Comparison of ENCODE assay signal across 18 cellular contexts in genomic region chr16:15618392-15618791, GRCh38. TPM values are rescaled to one million over a fixed set of nuclear protein-coding genes. Genes with fewer than 3 reads are reported as not detected.
DNase-seq lines count a peak whose midpoint lies in the region; TF ChIP-seq lines count a peak whose summit lies in the region.
"Had no signal": no experiment of that assay in that cellular context is flagged by ENCODE, and none has a peak within 500 bp of the region (broad histone marks: within the 10 kb centered on the region; RNA-seq: fewer than 3 reads in every experiment).

No MANE protein-coding gene starts in this region.

- H4K20me1 ChIP-seq in SK-N-SH (ENCODE audit: insufficient read depth), result no peaks in the 10 kb centered on the region

- H3K4me3 ChIP-seq in SK-N-SH (ENCODE audit: low read depth in 2 of 2, low read length in 1 of 2) (no peak overlapping the region), epithelial cell of esophagus (ENCODE audit: low read length) (no peak overlapping the region), skeletal muscle satellite cell (ENCODE audit: low read length) (no peak overlapping the region)
- H3K4me3 ChIP-seq: hepatocyte, SJSA1, thyroid gland had no signal

- no peaks in the 10 kb centered on the region for H3K9me2 ChIP-seq in SK-N-SH

- CTCF ChIA-PET in SK-N-SH (lab: Yijun Ruan, JAX) (interaction anchor here (1.2 kb wide), 1 partner anchor 17 kb away, joined by 4 read pairs; no protein-coding TSS in a partner anchor), GM10248 (lab: Yijun Ruan, JAX) (no interaction called here)

- H3K36me3 ChIP-seq in SK-N-SH (replicated peaks in 1 of 2; ENCODE audit: control insufficient read depth in 1 of 2, insufficient read depth in 2 of 2, low read length in 1 of 2) (peaks cover 54 to 65% of the 10 kb centered on the region in 2 experiments), skeletal muscle satellite cell (ENCODE audit: insufficient read depth, low read length) (peaks cover 70% of the 10 kb centered on the region)

- no peak overlapping the region for H3K4me3 Mint-ChIP-seq in activated naive CD8-positive, alpha-beta T cell
- no peak overlapping the region for H3K4me3 Mint-ChIP-seq in activated naive CD8-positive, alpha-beta T cell treated with anti-CD3 and anti-CD28 coated beads for 36 hours

- H3K36me3 Mint-ChIP-seq in activated naive CD8-positive, alpha-beta T cell, result peaks cover 8% of the 10 kb centered on the region
- peaks cover 19% of the 10 kb centered on the region for H3K36me3 Mint-ChIP-seq in activated naive CD8-positive, alpha-beta T cell treated with anti-CD3 and anti-CD28 coated beads for 36 hours

- no peak for TF ChIP-seq RAD21 in SK-N-SH (IDR thresholded peaks at IDR 0.05; ENCODE audit: low read length)

- no peaks in the 10 kb centered on the region for H3F3A ChIP-seq in SK-N-SH (replicated peaks; ENCODE audit: insufficient read depth)

- H3K9me3 Mint-ChIP-seq in activated naive CD8-positive, alpha-beta T cell (ENCODE audit: low read depth), result no peaks in the 10 kb centered on the region
- no peaks in the 10 kb centered on the region for H3K9me3 Mint-ChIP-seq in activated naive CD8-positive, alpha-beta T cell treated with anti-CD3 and anti-CD28 coated beads for 36 hours

- no peak for TF ChIP-seq CTCF in SK-N-SH (IDR thresholded peaks at IDR 0.05)
- TF ChIP-seq CTCF in epithelial cell of esophagus (IDR thresholded peaks at IDR 0.05; ENCODE audit: insufficient read depth, low read depth, low read length, missing control alignments), result no peak
- TF ChIP-seq CTCF in GM10248 (IDR thresholded peaks at IDR 0.05; ENCODE audit: control extremely low read depth, extremely low read depth, low read depth, missing control alignments), result no peak

- no peak for TF ChIP-seq EP300 in SK-N-SH (IDR thresholded peaks at IDR 0.05; ENCODE audit: borderline replicate concordance in 1 of 2, low read depth in 1 of 2, low read length in 1 of 2)

- DNase-seq in activated naive CD8-positive, alpha-beta T cell treated with anti-CD3 and anti-CD28 coated beads for 36 hours, result no peak
- DNase-seq in SK-N-SH, result no peak
- peak; percentile 24 for DNase-seq in epithelial cell of esophagus (ENCODE audit: low read depth)
- no peak for DNase-seq in NCI-H146 treated with DMSO at 0.1 percent for 48 hours (lab: John Stamatoyannopoulos, UW; ENCODE audit: unreplicated experiment)
- DNase-seq in HUDEP-2 (lab: John Stamatoyannopoulos, UW; ENCODE audit: unreplicated experiment in 76 of 76), result no peak
- no peak for DNase-seq in GM10248 (ENCODE audit: extremely low spot score)
- DNase-seq: activated CD4-positive, alpha-beta T cell treated with anti-CD3 and anti-CD28 coated beads for 4 hours; activated naive CD4-positive, alpha-beta T cell treated with Interleukin-2 at 50 U/mL for 16 hours; AML-193; mesendoderm; NCI-H1105; NCI-H526 treated with DMSO at 0.1 percent for 48 hours; thyroid gland had no signal

- H3K4me1 Mint-ChIP-seq in activated naive CD8-positive, alpha-beta T cell (ENCODE audit: low read depth), result no peaks in the 10 kb centered on the region
- H3K4me1 Mint-ChIP-seq in activated naive CD8-positive, alpha-beta T cell treated with anti-CD3 and anti-CD28 coated beads for 36 hours, result no peaks in the 10 kb centered on the region

- POLR2A ChIA-PET in SK-N-SH (lab: Yijun Ruan, JAX), result no interaction called here
- POLR2A ChIA-PET in GM10248 (lab: Yijun Ruan, JAX), result no interaction called here

- H3K9ac ChIP-seq in SK-N-SH, result no peak overlapping the region
- no peak overlapping the region for H3K9ac ChIP-seq in skeletal muscle satellite cell (ENCODE audit: low read depth, low read length)

- WGBS in SK-N-SH (ENCODE audit: low lambda C conversion rate), result 43% methylated on average over 4 of the region's 4 CpGs

- H3K4me2 ChIP-seq in SK-N-SH, result no peak overlapping the region
- H3K4me2 ChIP-seq in skeletal muscle satellite cell (ENCODE audit: low read length), result peak overlapping the region; percentile 20
- H3K4me2 ChIP-seq: hepatocyte had no signal

- H3K4me1 ChIP-seq in SK-N-SH (ENCODE audit: control insufficient read depth in 1 of 2, insufficient read depth in 2 of 2, low read depth in 1 of 2, low read length in 1 of 2) (peaks cover 0 to 10% of the 10 kb centered on the region in 2 experiments; a peak in 1 of 4 replicates), skeletal muscle satellite cell (ENCODE audit: control insufficient read depth, insufficient read depth, low read length) (peaks cover 17% of the 10 kb centered on the region)
- H3K4me1 ChIP-seq: SJSA1, thyroid gland had no signal

- H3K27me3 ChIP-seq in SK-N-SH (ENCODE audit: insufficient read depth) (no peaks in the 10 kb centered on the region), skeletal muscle satellite cell (ENCODE audit: control insufficient read depth, insufficient read depth, low read length) (no peaks in the 10 kb centered on the region)
- H3K27me3 ChIP-seq: hepatocyte, SJSA1, thyroid gland had no signal

- H3K27ac ChIP-seq in SK-N-SH (ENCODE audit: low read depth in 2 of 2, low read length in 1 of 2), result peak overlapping the region in 1 of 2 experiments; percentile 13; a peak in 1 of 4 replicates
- H3K27ac ChIP-seq: hepatocyte, HL-60, SJSA1, thyroid gland had no signal

- H3K27ac Mint-ChIP-seq in activated naive CD8-positive, alpha-beta T cell, result peak overlapping the region; percentile 24
- no peak overlapping the region for H3K27ac Mint-ChIP-seq in activated naive CD8-positive, alpha-beta T cell treated with anti-CD3 and anti-CD28 coated beads for 36 hours

- no peaks in the 10 kb centered on the region for H3K79me2 ChIP-seq in SK-N-SH (ENCODE audit: insufficient read depth)
- H3K79me2 ChIP-seq: hepatocyte had no signal

- no peaks in the 10 kb centered on the region for H3K9me3 ChIP-seq in SK-N-SH
- no peaks in the 10 kb centered on the region for H3K9me3 ChIP-seq in skeletal muscle satellite cell (replicated peaks; ENCODE audit: low read length)
- H3K9me3 ChIP-seq: SJSA1, thyroid gland had no signal

- H2AFZ ChIP-seq in SK-N-SH (ENCODE audit: low read depth), result no peak overlapping the region
- H2AFZ ChIP-seq: hepatocyte had no signal

- H3K27me3 Mint-ChIP-seq in activated naive CD8-positive, alpha-beta T cell, result no peaks in the 10 kb centered on the region
- no peaks in the 10 kb centered on the region for H3K27me3 Mint-ChIP-seq in activated naive CD8-positive, alpha-beta T cell treated with anti-CD3 and anti-CD28 coated beads for 36 hours

TF ChIP-seq in SK-N-SH, 30 proteins besides CTCF, POLR2A, EP300 and RAD21:
- TF ChIP-seq ELF1 (IDR thresholded peaks at IDR 0.05) (no peak), CHD2 (IDR thresholded peaks at IDR 0.05; ENCODE audit: low read length, partially characterized antibody) (no peak), JUND (IDR thresholded peaks at IDR 0.05) (0 out of 2 replicates have a peak, but pooled peaks have one; percentile 7), NFIC (IDR thresholded peaks at IDR 0.05; ENCODE audit: borderline replicate concordance) (peak; percentile 49; the same call in 1 of the 2 replicates), SMC3 (IDR thresholded peaks at IDR 0.05; ENCODE audit: low read depth, low read length) (no peak), TEAD4 (IDR thresholded peaks at IDR 0.05; ENCODE audit: borderline replicate concordance, insufficient read depth) (no peak), POLR2AphosphoS5 (IDR thresholded peaks at IDR 0.05; ENCODE audit: low read depth, low read length) (no peak), TCF12 (IDR thresholded peaks at IDR 0.05) (no peak), RFX5 (IDR thresholded peaks at IDR 0.05; ENCODE audit: low read length) (no peak), MEF2A (IDR thresholded peaks at IDR 0.05; ENCODE audit: borderline replicate concordance, low read depth) (no peak), GATA2 (CRISPR knock-in tag; IDR thresholded peaks at IDR 0.05) (no peak)
- TF ChIP-seq, protein P1, sequence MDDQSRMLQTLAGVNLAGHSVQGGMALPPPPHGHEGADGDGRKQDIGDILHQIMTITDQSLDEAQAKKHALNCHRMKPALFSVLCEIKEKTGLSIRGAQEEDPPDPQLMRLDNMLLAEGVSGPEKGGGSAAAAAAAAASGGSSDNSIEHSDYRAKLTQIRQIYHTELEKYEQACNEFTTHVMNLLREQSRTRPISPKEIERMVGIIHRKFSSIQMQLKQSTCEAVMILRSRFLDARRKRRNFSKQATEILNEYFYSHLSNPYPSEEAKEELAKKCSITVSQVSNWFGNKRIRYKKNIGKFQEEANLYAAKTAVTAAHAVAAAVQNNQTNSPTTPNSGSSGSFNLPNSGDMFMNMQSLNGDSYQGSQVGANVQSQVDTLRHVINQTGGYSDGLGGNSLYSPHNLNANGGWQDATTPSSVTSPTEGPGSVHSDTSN (IDR thresholded peaks at IDR 0.05), result no peak
- TF ChIP-seq, protein P2, sequence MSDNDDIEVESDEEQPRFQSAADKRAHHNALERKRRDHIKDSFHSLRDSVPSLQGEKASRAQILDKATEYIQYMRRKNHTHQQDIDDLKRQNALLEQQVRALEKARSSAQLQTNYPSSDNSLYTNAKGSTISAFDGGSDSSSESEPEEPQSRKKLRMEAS (IDR thresholded peaks at IDR 0.05; ENCODE audit: low read depth), result no peak
- TF ChIP-seq, protein P3, sequence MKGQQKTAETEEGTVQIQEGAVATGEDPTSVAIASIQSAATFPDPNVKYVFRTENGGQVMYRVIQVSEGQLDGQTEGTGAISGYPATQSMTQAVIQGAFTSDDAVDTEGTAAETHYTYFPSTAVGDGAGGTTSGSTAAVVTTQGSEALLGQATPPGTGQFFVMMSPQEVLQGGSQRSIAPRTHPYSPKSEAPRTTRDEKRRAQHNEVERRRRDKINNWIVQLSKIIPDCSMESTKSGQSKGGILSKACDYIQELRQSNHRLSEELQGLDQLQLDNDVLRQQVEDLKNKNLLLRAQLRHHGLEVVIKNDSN (IDR thresholded peaks at IDR 0.05; ENCODE audit: borderline replicate concordance, low read depth), result no peak

RNA-seq across cellular contexts. Expression of gene MARF1, which starts 24.6 kb away (rescaled TPM):
- total RNA-seq in activated naive CD8-positive, alpha-beta T cell treated with anti-CD3 and anti-CD28 coated beads for 36 hours, result 10 to 100 TPM; 51.0 to 52.1 TPM
- 10.3 TPM in 2 replicates for polyA plus RNA-seq in SK-N-SH (2012; rRNA removed)
- polyA plus RNA-seq in SK-N-SH (2012; cell fraction: cytosol; rRNA removed), result 8.8 and 9.0 TPM in 2 replicates
- 25.3 and 33.2 TPM in 2 replicates for polyA plus RNA-seq in SK-N-SH (2012; cell fraction: nucleus; rRNA removed)
- 7.6 and 9.4 TPM in 2 replicates for total RNA-seq in skeletal muscle satellite cell (2012; rRNA removed)

RNA-seq across cellular contexts. Expression of gene NDE1, which starts 31.7 kb away (rescaled TPM):
- total RNA-seq in activated naive CD8-positive, alpha-beta T cell treated with anti-CD3 and anti-CD28 coated beads for 36 hours, result 100 to 1,000 TPM; 115 to 117 TPM
- polyA plus RNA-seq in SK-N-SH (2012; rRNA removed), result 18.8 and 27.9 TPM in 2 replicates
- 22.2 and 27.7 TPM in 2 replicates for polyA plus RNA-seq in SK-N-SH (2012; cell fraction: cytosol; rRNA removed)
- polyA plus RNA-seq in SK-N-SH (2012; cell fraction: nucleus; rRNA removed), result 15.3 and 16.2 TPM in 2 replicates
- 24.9 and 31.4 TPM in 2 replicates for total RNA-seq in skeletal muscle satellite cell (2012; rRNA removed)
